1 cellular context compared by ENCODE assay signal in the genomic region with DNA sequence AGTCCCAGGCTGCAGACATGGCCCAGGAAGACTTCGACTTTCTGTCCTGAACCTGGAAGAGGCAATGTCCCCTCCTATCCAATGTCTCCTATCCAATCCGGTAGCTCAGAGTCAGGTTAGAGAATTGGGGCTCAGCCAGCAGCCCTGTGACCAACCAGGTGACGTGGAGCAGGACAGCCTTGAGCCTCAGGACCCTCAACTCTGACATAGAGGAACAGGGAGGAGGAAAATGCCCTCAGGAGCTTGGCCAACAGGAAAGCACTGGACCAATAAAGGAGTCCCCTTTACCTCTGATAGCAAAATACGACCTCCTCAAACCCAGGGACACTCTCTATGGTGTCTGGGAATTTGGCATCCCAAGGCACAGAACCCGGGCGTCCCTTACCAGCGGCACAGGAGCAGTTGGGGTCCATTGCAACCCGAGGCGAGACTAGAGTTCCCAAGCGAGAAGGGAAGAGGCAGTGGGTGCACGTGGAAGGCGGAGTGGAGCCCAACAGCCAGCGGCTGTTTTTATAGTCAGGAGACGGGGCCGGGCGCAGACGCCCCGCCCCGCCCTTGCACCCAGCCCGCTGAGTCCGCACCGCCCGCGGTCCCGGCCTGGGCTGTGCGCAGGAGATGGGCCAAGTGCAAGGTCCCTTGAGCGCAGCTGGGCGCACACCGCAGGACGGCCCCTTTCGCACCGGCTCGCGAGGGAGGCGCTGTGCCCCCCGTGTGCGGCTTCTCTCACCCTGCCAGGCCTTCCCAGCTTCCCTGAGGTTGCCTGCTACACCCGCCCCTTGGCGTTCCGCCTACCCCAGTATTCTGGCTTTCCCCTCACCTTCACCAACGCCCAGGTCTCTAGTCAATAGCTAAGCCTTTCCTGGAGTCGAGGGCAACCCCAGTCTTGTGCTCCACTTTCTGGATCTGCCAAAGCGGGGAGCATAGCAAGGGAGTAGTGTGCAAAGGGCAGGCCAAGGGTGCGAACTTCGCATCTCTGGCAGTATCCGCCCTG.
TF ChIP-seq lines count a peak whose summit lies in the region.

A gene (minus strand): TSS at position 485 of the 991 bp plus-strand sequence. CDS start 72 bp downstream, at position 413.

TF ChIP-seq in HepG2, 621 proteins besides CTCF, POLR2A, EP300 and RAD21 (continued from another document and continues in another):
- TF ChIP-seq, protein P1, sequence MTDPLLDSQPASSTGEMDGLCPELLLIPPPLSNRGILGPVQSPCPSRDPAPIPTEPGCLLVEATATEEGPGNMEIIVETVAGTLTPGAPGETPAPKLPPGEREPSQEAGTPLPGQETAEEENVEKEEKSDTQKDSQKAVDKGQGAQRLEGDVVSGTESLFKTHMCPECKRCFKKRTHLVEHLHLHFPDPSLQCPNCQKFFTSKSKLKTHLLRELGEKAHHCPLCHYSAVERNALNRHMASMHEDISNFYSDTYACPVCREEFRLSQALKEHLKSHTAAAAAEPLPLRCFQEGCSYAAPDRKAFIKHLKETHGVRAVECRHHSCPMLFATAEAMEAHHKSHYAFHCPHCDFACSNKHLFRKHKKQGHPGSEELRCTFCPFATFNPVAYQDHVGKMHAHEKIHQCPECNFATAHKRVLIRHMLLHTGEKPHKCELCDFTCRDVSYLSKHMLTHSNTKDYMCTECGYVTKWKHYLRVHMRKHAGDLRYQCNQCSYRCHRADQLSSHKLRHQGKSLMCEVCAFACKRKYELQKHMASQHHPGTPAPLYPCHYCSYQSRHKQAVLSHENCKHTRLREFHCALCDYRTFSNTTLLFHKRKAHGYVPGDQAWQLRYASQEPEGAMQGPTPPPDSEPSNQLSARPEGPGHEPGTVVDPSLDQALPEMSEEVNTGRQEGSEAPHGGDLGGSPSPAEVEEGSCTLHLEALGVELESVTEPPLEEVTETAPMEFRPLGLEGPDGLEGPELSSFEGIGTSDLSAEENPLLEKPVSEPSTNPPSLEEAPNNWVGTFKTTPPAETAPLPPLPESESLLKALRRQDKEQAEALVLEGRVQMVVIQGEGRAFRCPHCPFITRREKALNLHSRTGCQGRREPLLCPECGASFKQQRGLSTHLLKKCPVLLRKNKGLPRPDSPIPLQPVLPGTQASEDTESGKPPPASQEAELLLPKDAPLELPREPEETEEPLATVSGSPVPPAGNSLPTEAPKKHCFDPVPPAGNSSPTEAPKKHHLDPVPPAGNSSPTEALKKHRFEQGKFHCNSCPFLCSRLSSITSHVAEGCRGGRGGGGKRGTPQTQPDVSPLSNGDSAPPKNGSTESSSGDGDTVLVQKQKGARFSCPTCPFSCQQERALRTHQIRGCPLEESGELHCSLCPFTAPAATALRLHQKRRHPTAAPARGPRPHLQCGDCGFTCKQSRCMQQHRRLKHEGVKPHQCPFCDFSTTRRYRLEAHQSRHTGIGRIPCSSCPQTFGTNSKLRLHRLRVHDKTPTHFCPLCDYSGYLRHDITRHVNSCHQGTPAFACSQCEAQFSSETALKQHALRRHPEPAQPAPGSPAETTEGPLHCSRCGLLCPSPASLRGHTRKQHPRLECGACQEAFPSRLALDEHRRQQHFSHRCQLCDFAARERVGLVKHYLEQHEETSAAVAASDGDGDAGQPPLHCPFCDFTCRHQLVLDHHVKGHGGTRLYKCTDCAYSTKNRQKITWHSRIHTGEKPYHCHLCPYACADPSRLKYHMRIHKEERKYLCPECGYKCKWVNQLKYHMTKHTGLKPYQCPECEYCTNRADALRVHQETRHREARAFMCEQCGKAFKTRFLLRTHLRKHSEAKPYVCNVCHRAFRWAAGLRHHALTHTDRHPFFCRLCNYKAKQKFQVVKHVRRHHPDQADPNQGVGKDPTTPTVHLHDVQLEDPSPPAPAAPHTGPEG (CRISPR knock-in tag; IDR thresholded peaks at IDR 0.05): peak; percentile 50; the same call in 1 of the 2 replicates
- TF ChIP-seq ZFAT (CRISPR knock-in tag; conservative IDR thresholded peaks at IDR 0.05) (no peak), ZKSCAN5 (CRISPR knock-in tag; IDR thresholded peaks at IDR 0.05) (peak; percentile 14; the same call in 1 of the 2 replicates), GABPA (IDR thresholded peaks at IDR 0.05; ENCODE audit: low read depth, low read length) (no peak), GABPA (CRISPR knock-in tag; IDR thresholded peaks at IDR 0.05; ENCODE audit: low read depth) (no peak), ZMYM3 (CRISPR knock-in tag; IDR thresholded peaks at IDR 0.05) (0 out of 2 replicates have a peak, but pooled peaks have one; percentile 16), ZNF207 (IDR thresholded peaks at IDR 0.05; ENCODE audit: borderline replicate concordance) (no peak), SAFB2 (CRISPR knock-in tag; IDR thresholded peaks at IDR 0.05; ENCODE audit: borderline replicate concordance, low read depth) (peak; percentile 80), NCOA2 (CRISPR knock-in tag; IDR thresholded peaks at IDR 0.05) (peak; percentile 17; the same call in 1 of the 2 replicates), SP5 (CRISPR knock-in tag; IDR thresholded peaks at IDR 0.05; ENCODE audit: borderline replicate concordance, low read depth) (peak; percentile 19; the same call in 1 of the 2 replicates), SKI (IDR thresholded peaks at IDR 0.05; ENCODE audit: partially characterized antibody) (peak; percentile 68), KDM3A (CRISPR knock-in tag; IDR thresholded peaks at IDR 0.05; ENCODE audit: low read depth) (peak; percentile 65; the same call in 1 of the 2 replicates), CENPX (CRISPR knock-in tag; IDR thresholded peaks at IDR 0.05) (no peak), GZF1 (CRISPR knock-in tag; IDR thresholded peaks at IDR 0.05) (0 out of 2 replicates have a peak, but pooled peaks have one; percentile 39), ZNF468 (CRISPR knock-in tag; IDR thresholded peaks at IDR 0.05) (no peak), DNMT1 (CRISPR knock-in tag; IDR thresholded peaks at IDR 0.05) (peak; percentile 42; the same call in 1 of the 2 replicates), CHD4 (IDR thresholded peaks at IDR 0.05; ENCODE audit: borderline replicate concordance, low read length) (no peak), MAFK (conservative IDR thresholded peaks at IDR 0.05 in 1 of 2, IDR thresholded peaks at IDR 0.05 in 1 of 2; ENCODE audit: low read length in 2 of 2) (no peak), ZNF274 (CRISPR knock-in tag; IDR thresholded peaks at IDR 0.05) (peak; percentile 73; the same call in 1 of the 2 replicates), PITX1 (CRISPR knock-in tag; IDR thresholded peaks at IDR 0.05) (peak; percentile 45; the same call in 1 of the 2 replicates)
- TF ChIP-seq, protein P2, sequence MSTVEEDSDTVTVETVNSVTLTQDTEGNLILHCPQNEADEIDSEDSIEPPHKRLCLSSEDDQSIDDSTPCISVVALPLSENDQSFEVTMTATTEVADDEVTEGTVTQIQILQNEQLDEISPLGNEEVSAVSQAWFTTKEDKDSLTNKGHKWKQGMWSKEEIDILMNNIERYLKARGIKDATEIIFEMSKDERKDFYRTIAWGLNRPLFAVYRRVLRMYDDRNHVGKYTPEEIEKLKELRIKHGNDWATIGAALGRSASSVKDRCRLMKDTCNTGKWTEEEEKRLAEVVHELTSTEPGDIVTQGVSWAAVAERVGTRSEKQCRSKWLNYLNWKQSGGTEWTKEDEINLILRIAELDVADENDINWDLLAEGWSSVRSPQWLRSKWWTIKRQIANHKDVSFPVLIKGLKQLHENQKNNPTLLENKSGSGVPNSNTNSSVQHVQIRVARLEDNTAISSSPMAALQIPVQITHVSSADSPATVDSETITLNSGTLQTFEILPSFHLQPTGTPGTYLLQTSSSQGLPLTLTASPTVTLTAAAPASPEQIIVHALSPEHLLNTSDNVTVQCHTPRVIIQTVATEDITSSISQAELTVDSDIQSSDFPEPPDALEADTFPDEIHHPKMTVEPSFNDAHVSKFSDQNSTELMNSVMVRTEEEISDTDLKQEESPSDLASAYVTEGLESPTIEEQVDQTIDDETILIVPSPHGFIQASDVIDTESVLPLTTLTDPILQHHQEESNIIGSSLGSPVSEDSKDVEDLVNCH (CRISPR knock-in tag; IDR thresholded peaks at IDR 0.05): 0 out of 2 replicates have a peak, but pooled peaks have one; percentile 75
- TF ChIP-seq, protein P3, sequence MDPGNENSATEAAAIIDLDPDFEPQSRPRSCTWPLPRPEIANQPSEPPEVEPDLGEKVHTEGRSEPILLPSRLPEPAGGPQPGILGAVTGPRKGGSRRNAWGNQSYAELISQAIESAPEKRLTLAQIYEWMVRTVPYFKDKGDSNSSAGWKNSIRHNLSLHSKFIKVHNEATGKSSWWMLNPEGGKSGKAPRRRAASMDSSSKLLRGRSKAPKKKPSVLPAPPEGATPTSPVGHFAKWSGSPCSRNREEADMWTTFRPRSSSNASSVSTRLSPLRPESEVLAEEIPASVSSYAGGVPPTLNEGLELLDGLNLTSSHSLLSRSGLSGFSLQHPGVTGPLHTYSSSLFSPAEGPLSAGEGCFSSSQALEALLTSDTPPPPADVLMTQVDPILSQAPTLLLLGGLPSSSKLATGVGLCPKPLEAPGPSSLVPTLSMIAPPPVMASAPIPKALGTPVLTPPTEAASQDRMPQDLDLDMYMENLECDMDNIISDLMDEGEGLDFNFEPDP (CRISPR knock-in tag; conservative IDR thresholded peaks at IDR 0.05): 0 out of 2 replicates have a peak, but pooled peaks have one; percentile 75
- TF ChIP-seq, protein P4, sequence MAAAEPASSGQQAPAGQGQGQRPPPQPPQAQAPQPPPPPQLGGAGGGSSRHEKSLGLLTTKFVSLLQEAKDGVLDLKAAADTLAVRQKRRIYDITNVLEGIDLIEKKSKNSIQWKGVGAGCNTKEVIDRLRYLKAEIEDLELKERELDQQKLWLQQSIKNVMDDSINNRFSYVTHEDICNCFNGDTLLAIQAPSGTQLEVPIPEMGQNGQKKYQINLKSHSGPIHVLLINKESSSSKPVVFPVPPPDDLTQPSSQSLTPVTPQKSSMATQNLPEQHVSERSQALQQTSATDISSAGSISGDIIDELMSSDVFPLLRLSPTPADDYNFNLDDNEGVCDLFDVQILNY (CRISPR knock-in tag; conservative IDR thresholded peaks at IDR 0.05): no peak
- TF ChIP-seq, protein P5, sequence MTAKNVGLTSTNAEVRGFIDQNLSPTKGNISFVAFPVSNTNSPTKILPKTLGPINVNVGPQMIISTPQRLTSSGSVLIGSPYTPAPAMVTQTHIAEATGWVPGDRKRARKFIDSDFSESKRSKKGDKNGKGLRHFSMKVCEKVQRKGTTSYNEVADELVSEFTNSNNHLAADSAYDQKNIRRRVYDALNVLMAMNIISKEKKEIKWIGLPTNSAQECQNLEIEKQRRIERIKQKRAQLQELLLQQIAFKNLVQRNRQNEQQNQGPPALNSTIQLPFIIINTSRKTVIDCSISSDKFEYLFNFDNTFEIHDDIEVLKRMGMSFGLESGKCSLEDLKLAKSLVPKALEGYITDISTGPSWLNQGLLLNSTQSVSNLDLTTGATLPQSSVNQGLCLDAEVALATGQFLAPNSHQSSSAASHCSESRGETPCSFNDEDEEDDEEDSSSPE (CRISPR knock-in tag; IDR thresholded peaks at IDR 0.05): 0 out of 2 replicates have a peak, but pooled peaks have one; percentile 15
- TF ChIP-seq, protein P6, sequence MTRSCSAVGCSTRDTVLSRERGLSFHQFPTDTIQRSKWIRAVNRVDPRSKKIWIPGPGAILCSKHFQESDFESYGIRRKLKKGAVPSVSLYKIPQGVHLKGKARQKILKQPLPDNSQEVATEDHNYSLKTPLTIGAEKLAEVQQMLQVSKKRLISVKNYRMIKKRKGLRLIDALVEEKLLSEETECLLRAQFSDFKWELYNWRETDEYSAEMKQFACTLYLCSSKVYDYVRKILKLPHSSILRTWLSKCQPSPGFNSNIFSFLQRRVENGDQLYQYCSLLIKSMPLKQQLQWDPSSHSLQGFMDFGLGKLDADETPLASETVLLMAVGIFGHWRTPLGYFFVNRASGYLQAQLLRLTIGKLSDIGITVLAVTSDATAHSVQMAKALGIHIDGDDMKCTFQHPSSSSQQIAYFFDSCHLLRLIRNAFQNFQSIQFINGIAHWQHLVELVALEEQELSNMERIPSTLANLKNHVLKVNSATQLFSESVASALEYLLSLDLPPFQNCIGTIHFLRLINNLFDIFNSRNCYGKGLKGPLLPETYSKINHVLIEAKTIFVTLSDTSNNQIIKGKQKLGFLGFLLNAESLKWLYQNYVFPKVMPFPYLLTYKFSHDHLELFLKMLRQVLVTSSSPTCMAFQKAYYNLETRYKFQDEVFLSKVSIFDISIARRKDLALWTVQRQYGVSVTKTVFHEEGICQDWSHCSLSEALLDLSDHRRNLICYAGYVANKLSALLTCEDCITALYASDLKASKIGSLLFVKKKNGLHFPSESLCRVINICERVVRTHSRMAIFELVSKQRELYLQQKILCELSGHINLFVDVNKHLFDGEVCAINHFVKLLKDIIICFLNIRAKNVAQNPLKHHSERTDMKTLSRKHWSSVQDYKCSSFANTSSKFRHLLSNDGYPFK (CRISPR knock-in tag; IDR thresholded peaks at IDR 0.05; ENCODE audit: borderline replicate concordance): peak; percentile 35; the same call in 1 of the 2 replicates
- TF ChIP-seq, protein P7, sequence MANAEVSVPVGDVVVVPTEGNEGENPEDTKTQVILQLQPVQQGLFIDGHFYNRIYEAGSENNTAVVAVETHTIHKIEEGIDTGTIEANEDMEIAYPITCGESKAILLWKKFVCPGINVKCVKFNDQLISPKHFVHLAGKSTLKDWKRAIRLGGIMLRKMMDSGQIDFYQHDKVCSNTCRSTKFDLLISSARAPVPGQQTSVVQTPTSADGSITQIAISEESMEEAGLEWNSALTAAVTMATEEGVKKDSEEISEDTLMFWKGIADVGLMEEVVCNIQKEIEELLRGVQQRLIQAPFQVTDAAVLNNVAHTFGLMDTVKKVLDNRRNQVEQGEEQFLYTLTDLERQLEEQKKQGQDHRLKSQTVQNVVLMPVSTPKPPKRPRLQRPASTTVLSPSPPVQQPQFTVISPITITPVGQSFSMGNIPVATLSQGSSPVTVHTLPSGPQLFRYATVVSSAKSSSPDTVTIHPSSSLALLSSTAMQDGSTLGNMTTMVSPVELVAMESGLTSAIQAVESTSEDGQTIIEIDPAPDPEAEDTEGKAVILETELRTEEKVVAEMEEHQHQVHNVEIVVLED (CRISPR knock-in tag; IDR thresholded peaks at IDR 0.05; ENCODE audit: borderline replicate concordance): 0 out of 2 replicates have a peak, but pooled peaks have one; percentile 53
- TF ChIP-seq, protein P8, sequence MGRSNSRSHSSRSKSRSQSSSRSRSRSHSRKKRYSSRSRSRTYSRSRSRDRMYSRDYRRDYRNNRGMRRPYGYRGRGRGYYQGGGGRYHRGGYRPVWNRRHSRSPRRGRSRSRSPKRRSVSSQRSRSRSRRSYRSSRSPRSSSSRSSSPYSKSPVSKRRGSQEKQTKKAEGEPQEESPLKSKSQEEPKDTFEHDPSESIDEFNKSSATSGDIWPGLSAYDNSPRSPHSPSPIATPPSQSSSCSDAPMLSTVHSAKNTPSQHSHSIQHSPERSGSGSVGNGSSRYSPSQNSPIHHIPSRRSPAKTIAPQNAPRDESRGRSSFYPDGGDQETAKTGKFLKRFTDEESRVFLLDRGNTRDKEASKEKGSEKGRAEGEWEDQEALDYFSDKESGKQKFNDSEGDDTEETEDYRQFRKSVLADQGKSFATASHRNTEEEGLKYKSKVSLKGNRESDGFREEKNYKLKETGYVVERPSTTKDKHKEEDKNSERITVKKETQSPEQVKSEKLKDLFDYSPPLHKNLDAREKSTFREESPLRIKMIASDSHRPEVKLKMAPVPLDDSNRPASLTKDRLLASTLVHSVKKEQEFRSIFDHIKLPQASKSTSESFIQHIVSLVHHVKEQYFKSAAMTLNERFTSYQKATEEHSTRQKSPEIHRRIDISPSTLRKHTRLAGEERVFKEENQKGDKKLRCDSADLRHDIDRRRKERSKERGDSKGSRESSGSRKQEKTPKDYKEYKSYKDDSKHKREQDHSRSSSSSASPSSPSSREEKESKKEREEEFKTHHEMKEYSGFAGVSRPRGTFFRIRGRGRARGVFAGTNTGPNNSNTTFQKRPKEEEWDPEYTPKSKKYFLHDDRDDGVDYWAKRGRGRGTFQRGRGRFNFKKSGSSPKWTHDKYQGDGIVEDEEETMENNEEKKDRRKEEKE (IDR thresholded peaks at IDR 0.05): no peak
